In genomic region chr11:75445315-75445953, GRCh38 we compare ENCODE assay signal across 1 cellular context.
TF ChIP-seq lines count a peak whose summit lies in the region.

No MANE protein-coding gene starts in this region.

TF ChIP-seq in K562, 482 proteins besides CTCF, POLR2A, EP300 and RAD21 (continues in another document):
- TF ChIP-seq, protein P1, sequence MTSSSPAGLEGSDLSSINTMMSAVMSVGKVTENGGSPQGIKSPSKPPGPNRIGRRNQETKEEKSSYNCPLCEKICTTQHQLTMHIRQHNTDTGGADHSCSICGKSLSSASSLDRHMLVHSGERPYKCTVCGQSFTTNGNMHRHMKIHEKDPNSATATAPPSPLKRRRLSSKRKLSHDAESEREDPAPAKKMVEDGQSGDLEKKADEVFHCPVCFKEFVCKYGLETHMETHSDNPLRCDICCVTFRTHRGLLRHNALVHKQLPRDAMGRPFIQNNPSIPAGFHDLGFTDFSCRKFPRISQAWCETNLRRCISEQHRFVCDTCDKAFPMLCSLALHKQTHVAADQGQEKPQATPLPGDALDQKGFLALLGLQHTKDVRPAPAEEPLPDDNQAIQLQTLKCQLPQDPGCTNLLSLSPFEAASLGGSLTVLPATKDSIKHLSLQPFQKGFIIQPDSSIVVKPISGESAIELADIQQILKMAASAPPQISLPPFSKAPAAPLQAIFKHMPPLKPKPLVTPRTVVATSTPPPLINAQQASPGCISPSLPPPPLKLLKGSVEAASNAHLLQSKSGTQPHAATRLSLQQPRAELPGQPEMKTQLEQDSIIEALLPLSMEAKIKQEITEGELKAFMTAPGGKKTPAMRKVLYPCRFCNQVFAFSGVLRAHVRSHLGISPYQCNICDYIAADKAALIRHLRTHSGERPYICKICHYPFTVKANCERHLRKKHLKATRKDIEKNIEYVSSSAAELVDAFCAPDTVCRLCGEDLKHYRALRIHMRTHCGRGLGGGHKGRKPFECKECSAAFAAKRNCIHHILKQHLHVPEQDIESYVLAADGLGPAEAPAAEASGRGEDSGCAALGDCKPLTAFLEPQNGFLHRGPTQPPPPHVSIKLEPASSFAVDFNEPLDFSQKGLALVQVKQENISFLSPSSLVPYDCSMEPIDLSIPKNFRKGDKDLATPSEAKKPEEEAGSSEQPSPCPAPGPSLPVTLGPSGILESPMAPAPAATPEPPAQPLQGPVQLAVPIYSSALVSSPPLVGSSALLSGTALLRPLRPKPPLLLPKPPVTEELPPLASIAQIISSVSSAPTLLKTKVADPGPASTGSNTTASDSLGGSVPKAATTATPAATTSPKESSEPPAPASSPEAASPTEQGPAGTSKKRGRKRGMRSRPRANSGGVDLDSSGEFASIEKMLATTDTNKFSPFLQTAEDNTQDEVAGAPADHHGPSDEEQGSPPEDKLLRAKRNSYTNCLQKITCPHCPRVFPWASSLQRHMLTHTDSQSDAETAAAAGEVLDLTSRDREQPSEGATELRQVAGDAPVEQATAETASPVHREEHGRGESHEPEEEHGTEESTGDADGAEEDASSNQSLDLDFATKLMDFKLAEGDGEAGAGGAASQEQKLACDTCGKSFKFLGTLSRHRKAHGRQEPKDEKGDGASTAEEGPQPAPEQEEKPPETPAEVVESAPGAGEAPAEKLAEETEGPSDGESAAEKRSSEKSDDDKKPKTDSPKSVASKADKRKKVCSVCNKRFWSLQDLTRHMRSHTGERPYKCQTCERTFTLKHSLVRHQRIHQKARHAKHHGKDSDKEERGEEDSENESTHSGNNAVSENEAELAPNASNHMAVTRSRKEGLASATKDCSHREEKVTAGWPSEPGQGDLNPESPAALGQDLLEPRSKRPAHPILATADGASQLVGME (CRISPR knock-in tag; IDR thresholded peaks at IDR 0.05) = no peak
- TF ChIP-seq ZNF41 (CRISPR knock-in tag; conservative IDR thresholded peaks at IDR 0.05) = no peak
- TF ChIP-seq LARP7 (IDR thresholded peaks at IDR 0.05) = no peak
- TF ChIP-seq ZBTB34 (CRISPR knock-in tag; IDR thresholded peaks at IDR 0.05) = no peak
- TF ChIP-seq MAFK (IDR thresholded peaks at IDR 0.05; ENCODE audit: low read length) = no peak
- TF ChIP-seq GATAD2A (IDR thresholded peaks at IDR 0.05) = 0 out of 2 replicates have a peak, but pooled peaks have one; percentile 10
- no peak for TF ChIP-seq EWSR1 (IDR thresholded peaks at IDR 0.05; ENCODE audit: borderline replicate concordance, low read depth, partially characterized antibody)
- no peak for TF ChIP-seq HNRNPLL (IDR thresholded peaks at IDR 0.05; ENCODE audit: low read depth, low read length, poor library complexity, severe bottlenecking)
- no peak for TF ChIP-seq ZBTB1 (CRISPR knock-in tag; IDR thresholded peaks at IDR 0.05; ENCODE audit: borderline replicate concordance, low read depth)
- no peak for TF ChIP-seq ZNF609 (CRISPR knock-in tag; IDR thresholded peaks at IDR 0.05; ENCODE audit: borderline replicate concordance)
- peak in 1 of 2 experiments; percentile 93; a peak in 2 of 4 replicates for TF ChIP-seq KDM1A (IDR thresholded peaks at IDR 0.05)
- no peak for TF ChIP-seq RBFOX2 (IDR thresholded peaks at IDR 0.05; ENCODE audit: low read depth, low read length)
- no peak for TF ChIP-seq RUNX1 (IDR thresholded peaks at IDR 0.05; ENCODE audit: low read depth)
- TF ChIP-seq STAT5B (CRISPR knock-in tag; IDR thresholded peaks at IDR 0.05) = no peak
- TF ChIP-seq FOXJ3 (CRISPR knock-in tag; IDR thresholded peaks at IDR 0.05) = no peak
- TF ChIP-seq AFF4 (CRISPR knock-in tag; IDR thresholded peaks at IDR 0.05) = no peak
- TF ChIP-seq MTA2 (IDR thresholded peaks at IDR 0.05; ENCODE audit: low read depth) = no peak
- no peak for TF ChIP-seq ELF4 (CRISPR knock-in tag; IDR thresholded peaks at IDR 0.05)
- no peak for TF ChIP-seq POLR2B (IDR thresholded peaks at IDR 0.05; ENCODE audit: low read depth, partially characterized antibody)
- TF ChIP-seq RBBP5 (IDR thresholded peaks at IDR 0.05; ENCODE audit: borderline replicate concordance, insufficient read depth, low read length, poor library complexity, severe bottlenecking) = no peak
- peak; percentile 55; the same call in 1 of the 2 replicates for TF ChIP-seq SP1 (CRISPR knock-in tag; IDR thresholded peaks at IDR 0.05)
- peak; percentile 29; the same call in 1 of the 2 replicates for TF ChIP-seq ZKSCAN1 (IDR thresholded peaks at IDR 0.05; ENCODE audit: low read depth, low read length)
- no peak for TF ChIP-seq BRF2 (IDR thresholded peaks at IDR 0.05; ENCODE audit: borderline replicate concordance, insufficient read depth, insufficient read length)
- TF ChIP-seq ZNF239 (CRISPR knock-in tag; IDR thresholded peaks at IDR 0.05) = no peak
- no peak for TF ChIP-seq NFXL1 (CRISPR knock-in tag; IDR thresholded peaks at IDR 0.05)
- TF ChIP-seq ILK (tag; IDR thresholded peaks at IDR 0.05; ENCODE audit: borderline replicate concordance, low read depth) = no peak
- TF ChIP-seq SIRT6 (IDR thresholded peaks at IDR 0.05; ENCODE audit: low read depth, low read length) = no peak
- TF ChIP-seq HDAC2 (IDR thresholded peaks at IDR 0.05) = no peak
- peak; percentile 36; the same call in 1 of the 2 replicates for TF ChIP-seq ERF (CRISPR knock-in tag; IDR thresholded peaks at IDR 0.05)
- no peak for TF ChIP-seq CREB1 (IDR thresholded peaks at IDR 0.05)
- no peak for TF ChIP-seq CREB1 (CRISPR knock-in tag; IDR thresholded peaks at IDR 0.05)
- TF ChIP-seq CBX8 (IDR thresholded peaks at IDR 0.05; ENCODE audit: borderline replicate concordance, extremely low read depth, low read depth, low read length, poor library complexity, severe bottlenecking) = no peak
- TF ChIP-seq ATF7 (IDR thresholded peaks at IDR 0.05) = 0 out of 2 replicates have a peak, but pooled peaks have one; percentile 27
- TF ChIP-seq ZC3H11A (IDR thresholded peaks at IDR 0.05; ENCODE audit: low read depth, low read length) = no peak
- TF ChIP-seq, protein P2, sequence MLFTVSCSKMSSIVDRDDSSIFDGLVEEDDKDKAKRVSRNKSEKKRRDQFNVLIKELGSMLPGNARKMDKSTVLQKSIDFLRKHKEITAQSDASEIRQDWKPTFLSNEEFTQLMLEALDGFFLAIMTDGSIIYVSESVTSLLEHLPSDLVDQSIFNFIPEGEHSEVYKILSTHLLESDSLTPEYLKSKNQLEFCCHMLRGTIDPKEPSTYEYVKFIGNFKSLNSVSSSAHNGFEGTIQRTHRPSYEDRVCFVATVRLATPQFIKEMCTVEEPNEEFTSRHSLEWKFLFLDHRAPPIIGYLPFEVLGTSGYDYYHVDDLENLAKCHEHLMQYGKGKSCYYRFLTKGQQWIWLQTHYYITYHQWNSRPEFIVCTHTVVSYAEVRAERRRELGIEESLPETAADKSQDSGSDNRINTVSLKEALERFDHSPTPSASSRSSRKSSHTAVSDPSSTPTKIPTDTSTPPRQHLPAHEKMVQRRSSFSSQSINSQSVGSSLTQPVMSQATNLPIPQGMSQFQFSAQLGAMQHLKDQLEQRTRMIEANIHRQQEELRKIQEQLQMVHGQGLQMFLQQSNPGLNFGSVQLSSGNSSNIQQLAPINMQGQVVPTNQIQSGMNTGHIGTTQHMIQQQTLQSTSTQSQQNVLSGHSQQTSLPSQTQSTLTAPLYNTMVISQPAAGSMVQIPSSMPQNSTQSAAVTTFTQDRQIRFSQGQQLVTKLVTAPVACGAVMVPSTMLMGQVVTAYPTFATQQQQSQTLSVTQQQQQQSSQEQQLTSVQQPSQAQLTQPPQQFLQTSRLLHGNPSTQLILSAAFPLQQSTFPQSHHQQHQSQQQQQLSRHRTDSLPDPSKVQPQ (CRISPR knock-in tag; IDR thresholded peaks at IDR 0.05; ENCODE audit: borderline replicate concordance) = no peak
- no peak for TF ChIP-seq ZNF589 (CRISPR knock-in tag; IDR thresholded peaks at IDR 0.05; ENCODE audit: low read depth)
- TF ChIP-seq ZNF431 (CRISPR knock-in tag; IDR thresholded peaks at IDR 0.05) = no peak
- peak; percentile 98 for TF ChIP-seq DEAF1 (CRISPR knock-in tag; IDR thresholded peaks at IDR 0.05)
